In the genomic region with DNA sequence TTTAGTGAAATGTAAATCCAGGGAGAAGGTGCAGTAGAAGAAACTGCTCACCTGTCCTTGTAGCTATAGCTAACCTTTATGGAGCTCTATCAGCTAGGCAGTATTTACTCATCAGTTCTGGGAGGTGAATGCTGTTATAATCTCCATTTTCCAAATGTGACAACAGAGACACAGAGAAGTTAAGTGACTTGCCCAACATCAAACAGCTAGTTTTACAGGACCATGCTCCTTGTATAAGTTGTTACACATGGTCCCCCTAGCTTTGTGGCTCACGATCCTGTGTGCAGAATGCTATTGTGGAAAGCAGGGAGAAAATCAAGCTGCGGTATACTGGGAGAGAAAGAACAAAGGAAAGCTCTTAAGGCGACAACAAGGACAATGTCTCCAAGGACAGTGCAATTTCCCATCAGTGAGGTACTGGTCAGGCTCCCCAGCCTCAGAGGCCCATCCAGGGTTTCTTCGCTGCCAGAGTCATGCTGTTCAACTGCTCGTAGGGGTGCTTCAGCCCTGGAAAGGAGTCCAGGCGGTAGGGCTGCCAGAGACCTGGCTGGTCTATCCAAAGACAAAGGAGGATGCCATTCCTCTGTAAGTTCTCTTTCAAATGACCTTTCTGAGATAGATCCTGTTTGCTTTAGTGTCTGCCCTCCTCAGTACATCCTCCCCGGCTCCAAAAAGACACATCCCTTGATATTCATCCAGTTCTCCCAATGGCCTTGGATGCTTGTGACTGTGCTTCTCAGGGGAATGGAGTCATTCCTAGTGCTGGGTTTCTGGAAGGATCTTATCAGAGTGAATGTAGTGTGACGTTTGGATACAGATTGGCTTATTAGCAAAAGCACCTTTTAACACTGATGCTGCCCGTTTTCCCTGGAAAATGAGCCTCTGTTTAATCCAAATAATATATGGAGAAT, we compare ENCODE assay signal across 1 cellular context.
TF ChIP-seq lines count a peak whose summit lies in the region.

No MANE protein-coding gene starts in this region.

TF ChIP-seq in WTC11, 78 proteins besides CTCF, POLR2A, EP300 and RAD21 (continued from another document):
- no peak for TF ChIP-seq ZNF138 (CRISPR knock-in tag; conservative IDR thresholded peaks at IDR 0.05)
TF ChIP-seq in WTC11: peak in this region for 0.
